ENCODE assay signal across 1 cellular context in genomic region chr9:112006361-112007020, GRCh38.
TF ChIP-seq lines count a peak whose summit lies in the region.

No MANE protein-coding gene starts in this region.

TF ChIP-seq in K562, 482 proteins besides CTCF, POLR2A, EP300 and RAD21:
- TF ChIP-seq PHTF2 (CRISPR knock-in tag; IDR thresholded peaks at IDR 0.05) (no peak), SMARCA4 (IDR thresholded peaks at IDR 0.05) (no peak), ZKSCAN1 (IDR thresholded peaks at IDR 0.05; ENCODE audit: low read depth, low read length) (no peak), ZNF134 (CRISPR knock-in tag; conservative IDR thresholded peaks at IDR 0.05) (no peak), PPARD (CRISPR knock-in tag; IDR thresholded peaks at IDR 0.05) (no peak), NKRF (IDR thresholded peaks at IDR 0.05; ENCODE audit: borderline replicate concordance) (no peak), NFRKB (IDR thresholded peaks at IDR 0.05; ENCODE audit: low read depth) (no peak), THRA (IDR thresholded peaks at IDR 0.05) (no peak), PHB2 (IDR thresholded peaks at IDR 0.05; ENCODE audit: low read depth) (no peak), DIDO1 (tag; IDR thresholded peaks at IDR 0.05; ENCODE audit: low read depth) (no peak), NFIC (IDR thresholded peaks at IDR 0.05) (no peak), MTA1 (IDR thresholded peaks at IDR 0.05; ENCODE audit: borderline replicate concordance) (no peak), ARHGAP35 (IDR thresholded peaks at IDR 0.05; ENCODE audit: partially characterized antibody) (no peak), ZNF165 (CRISPR knock-in tag; IDR thresholded peaks at IDR 0.05; ENCODE audit: borderline replicate concordance) (no peak), KLF6 (CRISPR knock-in tag; IDR thresholded peaks at IDR 0.05; ENCODE audit: borderline replicate concordance) (no peak), MAFK (IDR thresholded peaks at IDR 0.05; ENCODE audit: low read length) (no peak), GABPA (tag; conservative IDR thresholded peaks at IDR 0.05; ENCODE audit: low read depth) (no peak)
- TF ChIP-seq, protein P1, sequence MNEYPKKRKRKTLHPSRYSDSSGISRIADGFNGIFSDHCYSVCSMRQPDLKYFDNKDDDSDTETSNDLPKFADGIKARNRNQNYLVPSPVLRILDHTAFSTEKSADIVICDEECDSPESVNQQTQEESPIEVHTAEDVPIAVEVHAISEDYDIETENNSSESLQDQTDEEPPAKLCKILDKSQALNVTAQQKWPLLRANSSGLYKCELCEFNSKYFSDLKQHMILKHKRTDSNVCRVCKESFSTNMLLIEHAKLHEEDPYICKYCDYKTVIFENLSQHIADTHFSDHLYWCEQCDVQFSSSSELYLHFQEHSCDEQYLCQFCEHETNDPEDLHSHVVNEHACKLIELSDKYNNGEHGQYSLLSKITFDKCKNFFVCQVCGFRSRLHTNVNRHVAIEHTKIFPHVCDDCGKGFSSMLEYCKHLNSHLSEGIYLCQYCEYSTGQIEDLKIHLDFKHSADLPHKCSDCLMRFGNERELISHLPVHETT (CRISPR knock-in tag; conservative IDR thresholded peaks at IDR 0.05 in 1 of 2, IDR thresholded peaks at IDR 0.05 in 1 of 2), result no peak
